In genomic region chr9:133458643-133459312, GRCh38 we compare ENCODE assay signal across 8 cellular contexts. TPM values are rescaled to one million over a fixed set of nuclear protein-coding genes. Genes with fewer than 3 reads are reported as not detected.
DNase-seq lines count a peak whose midpoint lies in the region; ATAC-seq, FAIRE-seq and TF ChIP-seq lines count a peak whose summit lies in the region.

No MANE protein-coding gene starts in this region.

- H4K20me1 ChIP-seq in BLaER1 treated with 17β-estradiol and CSF1 and Interleukin-3, amounts not matched to agents 10 nM and 100 nM = peaks cover 0 to 42% (median 33%) of the 10 kb centered on the region in 11 experiments; a peak in 17 of 22 replicates
- H4K20me1 ChIP-seq in Karpas-422 (ENCODE audit: insufficient read depth, low read depth, low read length) = peaks cover 22% of the 10 kb centered on the region; the same call in 1 of the 2 replicates
- H4K20me1 ChIP-seq in K562 (replicated peaks; ENCODE audit: control insufficient read depth, insufficient read depth, low read length) = peaks cover 34% of the 10 kb centered on the region

- H3K4me2 ChIP-seq in BLaER1 treated with 17β-estradiol and CSF1 and Interleukin-3, amounts not matched to agents 10 nM and 100 nM = peak overlapping the region; percentile 77 to 97 (median 87)
- peak overlapping the region; percentile 97 for H3K4me2 ChIP-seq in Karpas-422 (ENCODE audit: low read depth, low read length, poor library complexity, severe bottlenecking)
- peak overlapping the region; percentile 90; the same call in 1 of the 2 replicates for H3K4me2 ChIP-seq in K562 (ENCODE audit: insufficient read depth, low read length)

- no peaks in the 10 kb centered on the region for H3K9me3 ChIP-seq in BLaER1 treated with 17β-estradiol and CSF1 and Interleukin-3, amounts not matched to agents 10 nM and 100 nM (replicated peaks in 1 of 11)
- H3K9me3 ChIP-seq in Karpas-422 (ENCODE audit: low read length) (no peaks in the 10 kb centered on the region), K562 (replicated peaks; ENCODE audit: control insufficient read depth, insufficient read depth, low read depth, low read length) (no peaks in the 10 kb centered on the region)

- CTCF ChIA-PET in K562 (lab: Yijun Ruan, JAX; ENCODE audit: low intra/inter-chr PET ratio) (no interaction called here), HEK293T (lab: Yijun Ruan, JAX) (interaction anchor here (0.6 to 0.9 kb wide), 2 partner anchors 27 to 271 kb away, joined by 3 read pairs; no protein-coding TSS in a partner anchor)

- in situ Hi-C loops in K562 (cut with MboI) = no loop called here

- peaks cover 30 to 67% (median 58%) of the 10 kb centered on the region in 10 experiments for H3K4me1 ChIP-seq in BLaER1 treated with 17β-estradiol and CSF1 and Interleukin-3, amounts not matched to agents 10 nM and 100 nM
- H3K4me1 ChIP-seq in Karpas-422 (ENCODE audit: low read length) (peaks cover 23% of the 10 kb centered on the region), K562 (replicated peaks in 1 of 2; ENCODE audit: control insufficient read depth in 2 of 2, insufficient read depth in 2 of 2, low read length in 2 of 2) (peaks cover 5 to 45% of the 10 kb centered on the region in 2 experiments; a peak in 3 of 5 replicates)

- H3K4me1 Mint-ChIP-seq in natural killer cell = peaks cover 0 to 14% of the 10 kb centered on the region in 2 donors

- TF ChIP-seq POLR2A in K562 (conservative IDR thresholded peaks at IDR 0.05) = no peak

- H3K4me3 ChIP-seq in BLaER1 treated with 17β-estradiol and CSF1 and Interleukin-3, amounts not matched to agents 10 nM and 100 nM = peak overlapping the region; percentile 65 to 84 (median 76)
- H3K4me3 ChIP-seq in Karpas-422 (ENCODE audit: low read length) (peak overlapping the region; percentile 77), K562 (no peak overlapping the region)

- DNase-seq in Karpas-422 (no peak), K562 (ENCODE audit: extremely low read depth in 1 of 4, low spot score in 3 of 4) (no peak), natural killer cell (no peak), HEK293T (ENCODE audit: extremely low spot score) (no peak), D341Med (ENCODE audit: low spot score) (no peak)

- BruUV-seq in K562 (replicated peaks; lab: Mats Ljungman, UMichigan) = no TSS peak

- peak overlapping the region; percentile 98 for H3K4me3 Mint-ChIP-seq in natural killer cell

- ATAC-seq in K562 (no peak), natural killer cell (no peak), GM18870 (IDR thresholded peaks at IDR 0.05; ENCODE audit: unreplicated experiment) (no peak), GM21619 (IDR thresholded peaks at IDR 0.05; ENCODE audit: unreplicated experiment) (no peak)

- 0 out of 6 replicates have a peak, but pooled peaks of 1 of the 3 experiments have one; percentile 11 for TF ChIP-seq CTCF in K562 (IDR thresholded peaks at IDR 0.05 in 2 of 3, conservative IDR thresholded peaks at IDR 0.05 in 1 of 3; ENCODE audit: insufficient read depth in 2 of 3, low read depth in 1 of 3, low read length in 3 of 3)
- no peak for TF ChIP-seq CTCF in natural killer cell (IDR thresholded peaks at IDR 0.05)

- intact Hi-C loops in K562 (cut with micrococcal nuclease) = no loop called here
- intact Hi-C loops in natural killer cell (cut with micrococcal nuclease) = loop anchor here (1.0 kb wide), 1 partner anchor 21 kb away; the partner anchor contains the start of gene SLC2A6

- POLR2A ChIA-PET in K562 (lab: Yijun Ruan, JAX) = interaction anchor here (0.5 to 1.9 kb wide), 6 partner anchors 14 to 108 kb away, joined by 3 to 14 read pairs (median 3); no protein-coding TSS in a partner anchor
- POLR2A ChIA-PET in HEK293T (lab: Yijun Ruan, JAX) = interaction anchor here (0.6 to 2.1 kb wide), 9 partner anchors 11 to 428 kb away, joined by 3 to 8 read pairs (median 4); partner anchors contain the start of genes MED22, REXO4 and RPL7A

- H3K36me3 Mint-ChIP-seq in natural killer cell = no peaks in the 10 kb centered on the region

- H3K27me3 Mint-ChIP-seq in natural killer cell (ENCODE audit: low read depth in 2 of 2) = no peaks in the 10 kb centered on the region

- H3K9ac ChIP-seq in BLaER1 treated with 17β-estradiol and CSF1 and Interleukin-3, amounts not matched to agents 10 nM and 100 nM = peak overlapping the region in 7 of 11 experiments; percentile 36 to 89 (median 84); a peak in 7 of 22 replicates
- H3K9ac ChIP-seq in Karpas-422 (ENCODE audit: low read length) (peak overlapping the region; percentile 54), K562 (ENCODE audit: insufficient read depth in 1 of 2, low read depth in 2 of 2, low read length in 2 of 2) (peak overlapping the region in 1 of 2 experiments; percentile 59; a peak in 1 of 4 replicates)

- no peaks in the 10 kb centered on the region for H3K27me3 ChIP-seq in BLaER1 treated with 17β-estradiol and CSF1 and Interleukin-3, amounts not matched to agents 10 nM and 100 nM
- H3K27me3 ChIP-seq in Karpas-422 (ENCODE audit: low read length) (no peaks in the 10 kb centered on the region), K562 (ENCODE audit: control insufficient read depth in 2 of 2, insufficient read depth in 2 of 2, low read length in 2 of 2) (peaks cover 24 to 77% of the 10 kb centered on the region in 2 experiments; a peak in 4 of 5 replicates)

- H3K79me2 ChIP-seq in Karpas-422 (ENCODE audit: low read length) (no peaks in the 10 kb centered on the region), K562 (ENCODE audit: control insufficient read depth, insufficient read depth, low read length) (no peaks in the 10 kb centered on the region)

- WGBS in K562 (ENCODE audit: insufficient coverage, low coverage, missing lambda C conversion rate) = 4% methylated on average over 14 of the region's 16 CpGs

- peak overlapping the region in 1 of 2 donors; percentile 92 for H3K27ac Mint-ChIP-seq in natural killer cell

- TF ChIP-seq EP300 in K562 (IDR thresholded peaks at IDR 0.05; ENCODE audit: low read length) = no peak

- H3K9me3 Mint-ChIP-seq in natural killer cell = no peaks in the 10 kb centered on the region

- FAIRE-seq in K562 (lab: Jason Lieb, UNC) = no peak

- H3K27ac ChIP-seq in BLaER1 treated with 17β-estradiol and CSF1 and Interleukin-3, amounts not matched to agents 10 nM and 100 nM = no peak overlapping the region
- H3K27ac ChIP-seq in Karpas-422 (ENCODE audit: low read length) (no peak overlapping the region), K562 (ENCODE audit: extremely low read depth, low read depth, low read length) (no peak overlapping the region)

- H2AFZ ChIP-seq in Karpas-422 (ENCODE audit: low read length) = peak overlapping the region; percentile 20; the same call in 1 of the 2 replicates
- no peak overlapping the region for H2AFZ ChIP-seq in K562 (ENCODE audit: low read depth, low read length)

- peaks cover 0 to 4% (median 0%) of the 10 kb centered on the region in 11 experiments; a peak in 1 of 22 replicates for H3K36me3 ChIP-seq in BLaER1 treated with 17β-estradiol and CSF1 and Interleukin-3, amounts not matched to agents 10 nM and 100 nM
- H3K36me3 ChIP-seq in Karpas-422 (ENCODE audit: insufficient read depth, low read length) (no peaks in the 10 kb centered on the region), K562 (ENCODE audit: control insufficient read depth, insufficient read depth, low read length) (no peaks in the 10 kb centered on the region)

- no peak for TF ChIP-seq RAD21 in K562 (CRISPR knock-in tag; conservative IDR thresholded peaks at IDR 0.05 in 1 of 2, IDR thresholded peaks at IDR 0.05 in 1 of 2)

- no peaks in the 10 kb centered on the region for H3K9me2 ChIP-seq in Karpas-422 (replicated peaks; ENCODE audit: insufficient read depth, low read length)

- peaks cover 11% of the 10 kb centered on the region for H3K9me1 ChIP-seq in K562 (ENCODE audit: control insufficient read depth, insufficient read depth, low read length)

RNA-seq across cellular contexts. Expression of gene CACFD1, which starts 1.0 kb away (rescaled TPM):
- 4.5 and 15.3 TPM in 2 replicates for total RNA-seq in Karpas-422 (2014; rRNA removed; shearing (Covaris generic); ENCODE audit: low replicate concordance)
- total RNA-seq in K562 (2011; cell fraction: chromatin; rRNA removed; ENCODE audit: low replicate concordance) = 2.9 and 4.1 TPM in 2 replicates
- 3.4 and 4.7 TPM in 2 replicates for total RNA-seq in K562 (2011; cell fraction: nucleolus; rRNA removed)
- 3.2 and 5.5 TPM in 2 replicates for total RNA-seq in K562 (2011; cell fraction: nucleoplasm; rRNA removed)
- total RNA-seq in K562 (2014; rRNA removed) (1.1 and 1.2 TPM in 2 replicates), K562 (2014; rRNA removed; fragmentation: Illumina TruSeq; extraction: Trizol) (0.11 and 0.13 TPM in 2 replicates), K562 (2015; rRNA removed; fragmentation: Illumina TruSeq; extraction: Trizol) (0.54 and 0.64 TPM in 2 replicates), K562 (2021) (1.4 and 1.8 TPM in 2 replicates), natural killer cell (1 to 10 TPM; 4.5 to 8.3 (median 5.4) TPM)
- polyA plus RNA-seq in K562 (2011; rRNA removed) (0.87 and 1.2 TPM in 2 replicates), K562 (2014; fragmentation: Illumina TruSeq; extraction: Trizol) (0.16 and 0.37 TPM in 2 replicates), K562 (2014; fragmentation: Nextera tagmentation; extraction: Ambion mirVana) (not detected), K562 (2014; rRNA removed) (1.1 and 1.4 TPM in 2 replicates)
- 0.77 and 1.1 TPM in 2 replicates for polyA plus RNA-seq in K562 (2011; cell fraction: cytosol; rRNA removed)
- 1.3 and 2.3 TPM in 2 replicates for polyA plus RNA-seq in K562 (2011; cell fraction: nucleus; rRNA removed)
- polyA plus RNA-seq in K562 (2012) = 0.89 and 3.8 TPM in 2 replicates
- 0.57 and 0.70 TPM in 2 replicates for polyA minus RNA-seq in K562 (2011; rRNA and poly(A)+ RNA removed)
- 0.67 and 0.82 TPM in 2 replicates for polyA minus RNA-seq in K562 (2011; cell fraction: cytosol; rRNA and poly(A)+ RNA removed)
- polyA minus RNA-seq in K562 (2011; cell fraction: nucleus; rRNA and poly(A)+ RNA removed) = 1.7 and 1.8 TPM in 2 replicates

RNA-seq across cellular contexts. Expression of gene SLC2A6, which starts 20.1 kb away (rescaled TPM):
- total RNA-seq in Karpas-422 (2014; rRNA removed; shearing (Covaris generic); ENCODE audit: low replicate concordance) = 10.6 and 32.0 TPM in 2 replicates
- 0.32 and 1.7 TPM in 2 replicates for total RNA-seq in K562 (2011; cell fraction: chromatin; rRNA removed; ENCODE audit: low replicate concordance)
- 1.2 and 1.8 TPM in 2 replicates for total RNA-seq in K562 (2011; cell fraction: nucleolus; rRNA removed)
- 0.53 and 1.3 TPM in 2 replicates for total RNA-seq in K562 (2011; cell fraction: nucleoplasm; rRNA removed)
- total RNA-seq in K562 (2014; rRNA removed) (0.09 and 0.41 TPM in 2 replicates), K562 (2014; rRNA removed; fragmentation: Illumina TruSeq; extraction: Trizol) (0.04 and 0.06 TPM in 2 replicates), K562 (2015; rRNA removed; fragmentation: Illumina TruSeq; extraction: Trizol) (0.04 TPM in 1 of 2 replicates, not detected in the other), K562 (2021) (0.16 and 0.38 TPM in 2 replicates), natural killer cell (10 to 100 TPM in 2 of 3 donors, 1 to 10 TPM in 1; 5.0 to 20.1 (median 18.5) TPM)
- polyA plus RNA-seq in K562 (2011; rRNA removed) (0.08 and 0.22 TPM in 2 replicates), K562 (2014; fragmentation: Illumina TruSeq; extraction: Trizol) (not detected in 2 replicates), K562 (2014; fragmentation: Nextera tagmentation; extraction: Ambion mirVana) (not detected), K562 (2014; rRNA removed) (0.27 and 0.39 TPM in 2 replicates)
- 0.19 and 0.58 TPM in 2 replicates for polyA plus RNA-seq in K562 (2011; cell fraction: cytosol; rRNA removed)
- polyA plus RNA-seq in K562 (2011; cell fraction: nucleus; rRNA removed) = 0.32 and 0.61 TPM in 2 replicates
- polyA plus RNA-seq in K562 (2012) = 0.17 and 0.24 TPM in 2 replicates
- 0.09 and 0.21 TPM in 2 replicates for polyA minus RNA-seq in K562 (2011; rRNA and poly(A)+ RNA removed)
- polyA minus RNA-seq in K562 (2011; cell fraction: cytosol; rRNA and poly(A)+ RNA removed) = 0.48 and 0.64 TPM in 2 replicates
- 0.81 and 1.4 TPM in 2 replicates for polyA minus RNA-seq in K562 (2011; cell fraction: nucleus; rRNA and poly(A)+ RNA removed)

RNA-seq across cellular contexts. Expression of gene ADAMTS13, which starts 36.6 kb away (rescaled TPM):
- 0.34 and 1.3 TPM in 2 replicates for total RNA-seq in Karpas-422 (2014; rRNA removed; shearing (Covaris generic); ENCODE audit: low replicate concordance)
- 0.51 and 1.4 TPM in 2 replicates for total RNA-seq in K562 (2011; cell fraction: chromatin; rRNA removed; ENCODE audit: low replicate concordance)
- total RNA-seq in K562 (2011; cell fraction: nucleolus; rRNA removed) = 0.53 and 0.83 TPM in 2 replicates
- 0.44 and 1.4 TPM in 2 replicates for total RNA-seq in K562 (2011; cell fraction: nucleoplasm; rRNA removed)
- 0.04 TPM in 1 of 2 replicates, not detected in the other for total RNA-seq in K562 (2014; rRNA removed)
- total RNA-seq in K562 (2014; rRNA removed; fragmentation: Illumina TruSeq; extraction: Trizol) = not detected in 2 replicates
- total RNA-seq in K562 (2015; rRNA removed; fragmentation: Illumina TruSeq; extraction: Trizol) = 0.04 TPM in 1 of 2 replicates, not detected in the other
- 0.07 TPM in 1 of 2 replicates, not detected in the other for total RNA-seq in K562 (2021)
- 0.16 and 0.20 TPM in 2 replicates for polyA plus RNA-seq in K562 (2011; rRNA removed)
- 0.10 and 0.16 TPM in 2 replicates for polyA plus RNA-seq in K562 (2011; cell fraction: cytosol; rRNA removed)
- 1.2 and 1.3 TPM in 2 replicates for polyA plus RNA-seq in K562 (2011; cell fraction: nucleus; rRNA removed)
- 0.29 and 1.0 TPM in 2 replicates for polyA plus RNA-seq in K562 (2012)
- 0.03 TPM in 1 of 2 replicates, not detected in the other for polyA plus RNA-seq in K562 (2014; fragmentation: Illumina TruSeq; extraction: Trizol)
- polyA plus RNA-seq in K562 (2014; fragmentation: Nextera tagmentation; extraction: Ambion mirVana) = not detected
- 0.04 and 0.26 TPM in 2 replicates for polyA plus RNA-seq in K562 (2014; rRNA removed)
- polyA minus RNA-seq in K562 (2011; rRNA and poly(A)+ RNA removed) = not detected in 2 replicates
- not detected in 2 replicates for polyA minus RNA-seq in K562 (2011; cell fraction: cytosol; rRNA and poly(A)+ RNA removed)
- polyA minus RNA-seq in K562 (2011; cell fraction: nucleus; rRNA and poly(A)+ RNA removed) = 0.33 and 0.40 TPM in 2 replicates
- 1 to 10 TPM; 2.3 to 3.0 (median 2.8) TPM for total RNA-seq in natural killer cell

RNA-seq across cellular contexts. Expression of gene REXO4, which starts 41.0 kb away (rescaled TPM):
- 10.5 and 41.9 TPM in 2 replicates for total RNA-seq in Karpas-422 (2014; rRNA removed; shearing (Covaris generic); ENCODE audit: low replicate concordance)
- 33.3 and 49.1 TPM in 2 replicates for total RNA-seq in K562 (2011; cell fraction: chromatin; rRNA removed; ENCODE audit: low replicate concordance)
- 33.0 and 38.9 TPM in 2 replicates for total RNA-seq in K562 (2011; cell fraction: nucleolus; rRNA removed)
- 25.6 and 35.8 TPM in 2 replicates for total RNA-seq in K562 (2011; cell fraction: nucleoplasm; rRNA removed)
- 70.5 and 72.9 TPM in 2 replicates for total RNA-seq in K562 (2014; rRNA removed)
- 19.6 and 21.6 TPM in 2 replicates for total RNA-seq in K562 (2014; rRNA removed; fragmentation: Illumina TruSeq; extraction: Trizol)
- total RNA-seq in K562 (2015; rRNA removed; fragmentation: Illumina TruSeq; extraction: Trizol) = 31.1 and 31.3 TPM in 2 replicates
- 56.4 and 57.9 TPM in 2 replicates for total RNA-seq in K562 (2021)
- polyA plus RNA-seq in K562 (2011; rRNA removed) = 23.9 and 29.2 TPM in 2 replicates
- 26.2 and 39.1 TPM in 2 replicates for polyA plus RNA-seq in K562 (2011; cell fraction: cytosol; rRNA removed)
- 19.8 and 27.2 TPM in 2 replicates for polyA plus RNA-seq in K562 (2011; cell fraction: nucleus; rRNA removed)
- 22.0 and 39.1 TPM in 2 replicates for polyA plus RNA-seq in K562 (2012)
- 40.9 and 45.1 TPM in 2 replicates for polyA plus RNA-seq in K562 (2014; fragmentation: Illumina TruSeq; extraction: Trizol)
- 1 to 10 TPM; 3.4 to 5.0 TPM for polyA plus RNA-seq in K562 (2014; fragmentation: Nextera tagmentation; extraction: Ambion mirVana)
- polyA plus RNA-seq in K562 (2014; rRNA removed) = 58.8 and 62.3 TPM in 2 replicates
- 22.5 and 31.4 TPM in 2 replicates for polyA minus RNA-seq in K562 (2011; rRNA and poly(A)+ RNA removed)
- 17.9 and 24.8 TPM in 2 replicates for polyA minus RNA-seq in K562 (2011; cell fraction: cytosol; rRNA and poly(A)+ RNA removed)
- polyA minus RNA-seq in K562 (2011; cell fraction: nucleus; rRNA and poly(A)+ RNA removed) = 13.6 and 16.7 TPM in 2 replicates
- total RNA-seq in natural killer cell = 10 to 100 TPM; 14.2 to 21.6 (median 18.8) TPM
